Comparison of ENCODE assay signal across 1 cellular context in the genomic region with DNA sequence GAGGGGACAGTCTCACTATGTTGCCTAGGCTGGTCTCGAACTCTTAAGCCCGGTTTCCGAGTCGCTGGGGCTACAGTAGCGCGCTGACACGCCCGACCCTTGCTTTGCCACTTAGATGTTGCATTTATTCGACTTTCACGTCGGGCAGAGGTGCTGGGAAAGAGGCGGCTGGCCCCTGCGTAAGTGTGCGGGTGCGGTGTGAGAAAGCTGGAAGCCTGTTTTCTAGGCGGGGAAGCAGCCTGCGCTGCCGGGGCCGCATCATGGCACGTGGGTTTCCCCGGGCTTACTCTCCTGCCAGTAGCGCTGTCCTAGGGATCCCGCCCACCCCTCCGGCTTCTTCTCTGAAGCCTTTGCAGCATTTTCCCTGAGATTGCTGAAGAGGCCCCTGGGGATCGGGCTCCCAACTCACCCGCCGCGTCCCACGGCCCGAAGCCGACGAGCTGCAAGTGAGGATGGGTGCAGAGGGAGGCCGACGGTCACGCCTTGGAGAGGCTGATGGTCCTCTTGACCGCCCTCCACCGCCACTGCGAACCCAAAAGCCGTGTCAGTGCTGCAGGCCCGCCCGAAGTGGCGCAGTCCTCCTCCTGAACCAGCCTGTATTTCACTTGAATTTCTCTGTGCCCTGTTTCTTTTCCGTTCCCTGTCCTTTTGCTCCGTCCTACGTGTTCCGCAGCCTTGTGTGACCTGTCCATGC.
TF ChIP-seq lines count a peak whose summit lies in the region.

No MANE protein-coding gene starts in this region.

TF ChIP-seq in WTC11, 78 proteins besides CTCF, POLR2A, EP300 and RAD21 (continued from another document):
- TF ChIP-seq, protein P1, sequence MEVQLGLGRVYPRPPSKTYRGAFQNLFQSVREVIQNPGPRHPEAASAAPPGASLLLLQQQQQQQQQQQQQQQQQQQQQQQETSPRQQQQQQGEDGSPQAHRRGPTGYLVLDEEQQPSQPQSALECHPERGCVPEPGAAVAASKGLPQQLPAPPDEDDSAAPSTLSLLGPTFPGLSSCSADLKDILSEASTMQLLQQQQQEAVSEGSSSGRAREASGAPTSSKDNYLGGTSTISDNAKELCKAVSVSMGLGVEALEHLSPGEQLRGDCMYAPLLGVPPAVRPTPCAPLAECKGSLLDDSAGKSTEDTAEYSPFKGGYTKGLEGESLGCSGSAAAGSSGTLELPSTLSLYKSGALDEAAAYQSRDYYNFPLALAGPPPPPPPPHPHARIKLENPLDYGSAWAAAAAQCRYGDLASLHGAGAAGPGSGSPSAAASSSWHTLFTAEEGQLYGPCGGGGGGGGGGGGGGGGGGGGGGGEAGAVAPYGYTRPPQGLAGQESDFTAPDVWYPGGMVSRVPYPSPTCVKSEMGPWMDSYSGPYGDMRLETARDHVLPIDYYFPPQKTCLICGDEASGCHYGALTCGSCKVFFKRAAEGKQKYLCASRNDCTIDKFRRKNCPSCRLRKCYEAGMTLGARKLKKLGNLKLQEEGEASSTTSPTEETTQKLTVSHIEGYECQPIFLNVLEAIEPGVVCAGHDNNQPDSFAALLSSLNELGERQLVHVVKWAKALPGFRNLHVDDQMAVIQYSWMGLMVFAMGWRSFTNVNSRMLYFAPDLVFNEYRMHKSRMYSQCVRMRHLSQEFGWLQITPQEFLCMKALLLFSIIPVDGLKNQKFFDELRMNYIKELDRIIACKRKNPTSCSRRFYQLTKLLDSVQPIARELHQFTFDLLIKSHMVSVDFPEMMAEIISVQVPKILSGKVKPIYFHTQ (CRISPR knock-in tag; IDR thresholded peaks at IDR 0.05): no peak
- TF ChIP-seq ZNF416 (CRISPR knock-in tag; IDR thresholded peaks at IDR 0.05) (no peak), JAZF1 (CRISPR knock-in tag; IDR thresholded peaks at IDR 0.05) (no peak), FOXP1 (CRISPR knock-in tag; IDR thresholded peaks at IDR 0.05; ENCODE audit: borderline replicate concordance) (0 out of 2 replicates have a peak, but pooled peaks have one; percentile 76)
- TF ChIP-seq, protein P2, sequence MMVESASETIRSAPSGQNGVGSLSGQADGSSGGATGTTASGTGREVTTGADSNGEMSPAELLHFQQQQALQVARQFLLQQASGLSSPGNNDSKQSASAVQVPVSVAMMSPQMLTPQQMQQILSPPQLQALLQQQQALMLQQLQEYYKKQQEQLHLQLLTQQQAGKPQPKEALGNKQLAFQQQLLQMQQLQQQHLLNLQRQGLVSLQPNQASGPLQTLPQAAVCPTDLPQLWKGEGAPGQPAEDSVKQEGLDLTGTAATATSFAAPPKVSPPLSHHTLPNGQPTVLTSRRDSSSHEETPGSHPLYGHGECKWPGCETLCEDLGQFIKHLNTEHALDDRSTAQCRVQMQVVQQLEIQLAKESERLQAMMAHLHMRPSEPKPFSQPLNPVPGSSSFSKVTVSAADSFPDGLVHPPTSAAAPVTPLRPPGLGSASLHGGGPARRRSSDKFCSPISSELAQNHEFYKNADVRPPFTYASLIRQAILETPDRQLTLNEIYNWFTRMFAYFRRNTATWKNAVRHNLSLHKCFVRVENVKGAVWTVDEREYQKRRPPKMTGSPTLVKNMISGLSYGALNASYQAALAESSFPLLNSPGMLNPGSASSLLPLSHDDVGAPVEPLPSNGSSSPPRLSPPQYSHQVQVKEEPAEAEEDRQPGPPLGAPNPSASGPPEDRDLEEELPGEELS (CRISPR knock-in tag; IDR thresholded peaks at IDR 0.05): no peak
